In the genomic region with DNA sequence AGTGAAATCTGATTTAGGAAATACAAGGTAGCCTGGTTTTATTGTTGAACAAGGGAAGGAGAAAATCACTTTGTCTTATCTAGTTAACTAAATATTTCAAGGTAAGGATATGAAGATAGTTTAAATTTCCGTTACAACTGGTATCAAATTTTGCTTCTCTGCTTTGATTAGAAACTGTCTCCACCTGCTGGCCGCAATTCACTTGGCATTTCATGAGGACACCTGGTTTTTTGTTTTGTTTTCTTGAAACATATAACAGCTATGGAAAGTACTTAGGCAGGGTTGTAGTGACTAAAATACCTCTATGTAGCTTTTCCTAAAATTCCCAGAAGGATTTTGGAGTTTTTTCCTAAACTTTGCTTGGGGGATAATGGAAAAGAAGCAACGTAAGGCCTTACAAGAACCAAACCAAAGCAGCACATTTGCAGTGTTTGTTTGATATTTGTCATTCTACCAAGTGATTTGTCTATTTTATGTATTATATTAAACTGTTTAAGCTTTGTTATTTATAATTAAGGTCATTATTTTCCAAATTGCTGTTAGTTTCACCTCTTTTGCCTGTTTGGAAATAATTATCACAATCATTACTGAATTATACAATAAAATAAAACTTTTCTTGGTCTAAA, we compare ENCODE assay signal across 8 cellular contexts.
A peak's percentile ranks its signal among the peaks of the same experiment; 100 is the strongest.
DNase-seq lines count a peak whose midpoint lies in the region; ATAC-seq and TF ChIP-seq lines count a peak whose summit lies in the region.

No MANE protein-coding gene starts in this region.

- in situ Hi-C loops in T47D (cut with HindIII; ENCODE audit: low pct_unique_long_range_greater_than_20kb, low sequenced_read_pairs): no loop called here

- ATAC-seq in HG03175 (IDR thresholded peaks at IDR 0.05; ENCODE audit: unreplicated experiment) (no peak), HG03095 (IDR thresholded peaks at IDR 0.05; ENCODE audit: unreplicated experiment) (no peak)

- H3K4me3 ChIP-seq in LNCaP clone FGC (ENCODE audit: low read depth, low read length): no peak overlapping the region

- peak; percentile 82 for TF ChIP-seq CTCF in LNCaP clone FGC (IDR thresholded peaks at IDR 0.05; ENCODE audit: control insufficient read depth, extremely low read depth, insufficient read depth)

- DNase-seq in EL (peak; percentile 22), LNCaP clone FGC (ENCODE audit: low read depth) (peak; percentile 18), T-helper 1 cell (peak in 3 of 5 donors; percentile 14 to 41 (median 32)), T47D (ENCODE audit: low read depth in 1 of 2, low spot score in 1 of 2) (peak; percentile 9 to 52), left kidney (ENCODE audit: low read depth, low spot score) (peak; percentile 72)
- peak; percentile 27 for DNase-seq in stimulated activated CD8-positive, alpha-beta memory T cell treated with anti-CD3 and anti-CD28 coated beads, Interleukin-4, amount 100 ng/mL, for 24 hours (ENCODE audit: low read depth)

Comparison
In these comparisons a context has a peak if more than half of its experiments do, and no peak if none do; other contexts are left out.
1. DNase-seq: peak in every context shown above with its lines; median percentile 72 in left kidney; 32 in T-helper 1 cell; 30 in T47D; 27 in stimulated activated CD8-positive, alpha-beta memory T cell treated with anti-CD3 and anti-CD28 coated beads, Interleukin-4, amount 100 ng/mL, for 24 hours; 22 in EL; 18 in LNCaP clone FGC.